11 cellular contexts compared by ENCODE assay signal in the genomic region with DNA sequence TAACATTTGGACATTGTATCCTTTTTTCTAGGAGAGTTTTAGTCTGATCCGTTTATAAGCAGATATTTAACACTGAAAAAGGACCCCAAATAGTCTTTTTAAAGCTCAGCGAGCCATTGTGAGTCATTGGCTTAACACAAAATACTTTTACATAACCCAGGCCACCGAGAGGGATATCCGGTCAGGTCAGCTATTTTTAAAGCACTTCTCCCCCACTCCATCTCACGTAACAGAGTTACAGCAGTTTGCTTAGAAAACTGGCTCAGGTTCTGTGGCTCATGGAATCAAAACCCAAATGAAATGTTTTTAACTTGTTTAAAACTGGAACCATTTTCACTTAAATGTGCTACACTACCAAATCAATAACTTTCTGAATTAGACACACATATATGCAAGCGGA. TPM values are rescaled to one million over a fixed set of nuclear protein-coding genes. Genes with fewer than 3 reads are reported as not detected.
DNase-seq lines count a peak whose midpoint lies in the region; ATAC-seq, FAIRE-seq and TF ChIP-seq lines count a peak whose summit lies in the region.
"Had no signal": no experiment of that assay in that cellular context is flagged by ENCODE, and none has a peak within 500 bp of the region (broad histone marks: within the 10 kb centered on the region; RNA-seq: fewer than 3 reads in every experiment).

No MANE protein-coding gene starts in this region.

- 63% methylated on average over 6 of the region's 6 CpGs for WGBS in liver
- WGBS in HepG2 (ENCODE audit: low lambda C conversion rate): 15% methylated on average over 6 of the region's 6 CpGs
- WGBS in aorta, 2 donors: 7 to 16% methylated on average over 6 of the region's 6 CpGs

- H3K27ac ChIP-seq in liver (ENCODE audit: low read depth in 1 of 2, low read length in 2 of 2) (no peak overlapping the region), HepG2 (ENCODE audit: extremely low read length, insufficient read depth, low read length) (no peak overlapping the region), cardiac muscle cell (peak overlapping the region; percentile 56), aorta (ENCODE audit: low read depth in 1 of 2, low read length in 2 of 2) (peak overlapping the region in 1 of 2 donors; percentile 90)

- POLR2A ChIA-PET in HepG2 (lab: Yijun Ruan, JAX): no interaction called here

- H3K4me1 ChIP-seq in liver (ENCODE audit: control insufficient read depth in 4 of 4, insufficient read depth in 4 of 4, low read length in 3 of 4) (peaks cover 1 to 12% (median 10%) of the 10 kb centered on the region in 4 donors), HepG2 (ENCODE audit: insufficient read depth, low read length) (peaks cover 7% of the 10 kb centered on the region), cardiac muscle cell (ENCODE audit: low read depth) (peaks cover 21% of the 10 kb centered on the region), aorta (ENCODE audit: control insufficient read depth in 1 of 2, insufficient read depth in 2 of 2, low read length in 2 of 2) (peaks cover 0 to 13% of the 10 kb centered on the region in 2 donors)

- no peaks in the 10 kb centered on the region for H4K20me1 ChIP-seq in HepG2 (ENCODE audit: insufficient read depth, low read length)

- H3K9me3 ChIP-seq in liver (ENCODE audit: control insufficient read depth in 4 of 4, low read length in 3 of 4) (no peaks in the 10 kb centered on the region), HepG2 (ENCODE audit: low read length) (no peaks in the 10 kb centered on the region), cardiac muscle cell (ENCODE audit: low read depth) (no peaks in the 10 kb centered on the region), aorta (ENCODE audit: control insufficient read depth, low read length) (no peaks in the 10 kb centered on the region)

- DNase-seq in HepG2 (ENCODE audit: low spot score): no peak
- DNase-seq in M059J (ENCODE audit: low read depth): peak; percentile 74
- peak; percentile 70 for DNase-seq in cardiac muscle cell (ENCODE audit: low read depth in 1 of 2, low spot score in 1 of 2)
- no peak for DNase-seq in aorta
- no peak for DNase-seq in DMS153 (lab: John Stamatoyannopoulos, UW)
- no peak for DNase-seq in activated CD4-positive, CD25-positive, alpha-beta regulatory T cell (lab: John Stamatoyannopoulos, UW)
- no peak for DNase-seq in NCI-H510A (lab: John Stamatoyannopoulos, UW)
- DNase-seq: activated CD4-positive, alpha-beta T cell treated with anti-CD3 and anti-CD28 coated beads for 4 hours; dermis blood vessel endothelial cell; NCI-H2081 had no signal

- CTCF ChIA-PET in HepG2 (lab: Yijun Ruan, JAX; ENCODE audit: low intra/inter-chr PET ratio, low total read pairs): no interaction called here

- TF ChIP-seq POLR2A in HepG2 (IDR thresholded peaks at IDR 0.05; ENCODE audit: insufficient read depth in 1 of 2, low read depth in 2 of 2, low read length in 2 of 2): no peak

- TF ChIP-seq RAD21 in liver (IDR thresholded peaks at IDR 0.05) (peak in 1 of 2 donors; percentile 7), HepG2 (CRISPR knock-in tag; IDR thresholded peaks at IDR 0.05) (no peak)

- H3K36me3 ChIP-seq in liver (ENCODE audit: control insufficient read depth in 4 of 4, insufficient read depth in 3 of 4, low read depth in 1 of 4, low read length in 3 of 4): no peaks in the 10 kb centered on the region
- no peaks in the 10 kb centered on the region for H3K36me3 ChIP-seq in HepG2 (replicated peaks in 1 of 2; ENCODE audit: control insufficient read depth in 1 of 2, insufficient read depth in 2 of 2, low read length in 2 of 2)
- H3K36me3 ChIP-seq in cardiac muscle cell: no peaks in the 10 kb centered on the region
- H3K36me3 ChIP-seq in aorta (ENCODE audit: control insufficient read depth in 1 of 2, insufficient read depth in 2 of 2, low read length in 1 of 2): peaks cover 0 to 3% of the 10 kb centered on the region in 2 donors

- no peak for FAIRE-seq in HepG2 (lab: Jason Lieb, UNC)

- intact Hi-C loops in HepG2 (cut with micrococcal nuclease; ENCODE audit: unreplicated experiment) (no loop called here), aorta (cut with DNase I) (no loop called here)

- no peaks in the 10 kb centered on the region for H3K79me2 ChIP-seq in HepG2 (ENCODE audit: insufficient read depth, low read length)

- TF ChIP-seq CTCF in liver (IDR thresholded peaks at IDR 0.05; ENCODE audit: low read depth, low read length, missing input control) (no peak), HepG2 (CRISPR knock-in tag; IDR thresholded peaks at IDR 0.05) (no peak), cardiac muscle cell (IDR thresholded peaks at IDR 0.05; ENCODE audit: low read depth, low read length) (no peak)

- no peak overlapping the region for H3K4me2 ChIP-seq in HepG2 (ENCODE audit: low read depth, low read length)

- ATAC-seq in HepG2 (no peak), aorta (ENCODE audit: low FRiP score) (peak; percentile 45)

- H2AFZ ChIP-seq in HepG2 (ENCODE audit: low read length): no peak overlapping the region

- H3K27me3 ChIP-seq in liver (ENCODE audit: control insufficient read depth in 4 of 4, insufficient read depth in 4 of 4, low read length in 3 of 4): no peaks in the 10 kb centered on the region
- H3K27me3 ChIP-seq in HepG2 (ENCODE audit: control insufficient read depth in 1 of 2, insufficient read depth in 2 of 2, low read length in 2 of 2): no peaks in the 10 kb centered on the region
- H3K27me3 ChIP-seq in cardiac muscle cell: no peaks in the 10 kb centered on the region
- no peaks in the 10 kb centered on the region for H3K27me3 ChIP-seq in aorta (ENCODE audit: control insufficient read depth in 1 of 2, insufficient read depth in 2 of 2, low read length in 1 of 2)

- in situ Hi-C loops in HepG2 (cut with HindIII; ENCODE audit: extremely low pct_ligation_motif_present, low pct_unique_long_range_greater_than_20kb): no loop called here

- H3K9ac ChIP-seq in liver (ENCODE audit: low read depth in 1 of 2, low read length in 2 of 2) (no peak overlapping the region), HepG2 (ENCODE audit: insufficient read depth, low read depth, low read length) (no peak overlapping the region)

- TF ChIP-seq EP300 in HepG2 (IDR thresholded peaks at IDR 0.05; ENCODE audit: low read depth in 2 of 2, low read length in 2 of 2) (no peak), HepG2 (CRISPR knock-in tag; IDR thresholded peaks at IDR 0.05; ENCODE audit: borderline replicate concordance) (no peak)

- no peak overlapping the region for H3K4me3 ChIP-seq in liver (ENCODE audit: low read depth in 1 of 3, low read length in 3 of 3)
- no peak overlapping the region for H3K4me3 ChIP-seq in HepG2 (replicated peaks in 1 of 3; ENCODE audit: insufficient read depth in 1 of 3, low read depth in 2 of 3, low read length in 3 of 3)
- no peak overlapping the region for H3K4me3 ChIP-seq in cardiac muscle cell
- H3K4me3 ChIP-seq in aorta (ENCODE audit: low read length in 2 of 2): no peak overlapping the region

- no TSS peak for BruUV-seq in HepG2 (replicated peaks; lab: Mats Ljungman, UMichigan)

RNA-seq across cellular contexts. Expression of a gene that starts 23.9 kb away (rescaled TPM):
- total RNA-seq in liver (1 to 10 TPM in 1 of 2 donors, under 1 TPM in 1; 0.05 to 2.3 TPM), HepG2 (2016; rRNA removed; fragmentation: Illumina TruSeq; extraction: Trizol) (0.02 TPM in 1 of 2 replicates, not detected in the other), cardiac muscle cell (not detected in 2 replicates), aorta (10 to 100 TPM; 11.4 to 17.8 TPM)
- polyA plus RNA-seq in liver (under 1 TPM; 0.24 to 0.46 TPM), HepG2 (2011; rRNA removed) (not detected in 2 replicates), cardiac muscle cell (0.20 and 0.29 TPM in 2 replicates), aorta (10 to 100 TPM in 1 of 2 donors, 1 to 10 TPM in 1; 2.8 to 22.7 TPM)
- 0.09 and 0.10 TPM in 2 replicates for total RNA-seq in HepG2 (2016; cell fraction: cytosol; rRNA removed; fragmentation: Illumina TruSeq; extraction: Trizol; ENCODE audit: low read depth)
- total RNA-seq in HepG2 (2016; cell fraction: insoluble cytoplasmic fraction; rRNA removed; fragmentation: Illumina TruSeq; extraction: Trizol): 0.02 TPM in 1 of 2 replicates, not detected in the other
- total RNA-seq in HepG2 (2016; cell fraction: membrane; rRNA removed; fragmentation: Illumina TruSeq; extraction: Trizol): 0.03 and 0.07 TPM in 2 replicates
- total RNA-seq in HepG2 (2016; cell fraction: nucleus; rRNA removed; fragmentation: Illumina TruSeq; extraction: Trizol): 0.09 TPM in 1 of 2 replicates, not detected in the other
- polyA plus RNA-seq in HepG2 (2011; cell fraction: cytosol; rRNA removed): not detected in 2 replicates
- polyA plus RNA-seq in HepG2 (2011; cell fraction: nucleus; rRNA removed): not detected in 2 replicates
- polyA plus RNA-seq in HepG2 (2012): not detected in 2 replicates
- not detected in 2 replicates for polyA plus RNA-seq in HepG2 (2016; cell fraction: cytosol; fragmentation: Illumina TruSeq; extraction: Trizol; ENCODE audit: low read depth)
- polyA plus RNA-seq in HepG2 (2016; cell fraction: insoluble cytoplasmic fraction; fragmentation: Illumina TruSeq; extraction: Trizol; ENCODE audit: low read depth): not detected in 2 replicates
- polyA plus RNA-seq in HepG2 (2016; cell fraction: membrane; fragmentation: Illumina TruSeq; extraction: Trizol; ENCODE audit: low read depth): not detected in 2 replicates
- polyA plus RNA-seq in HepG2 (2016; cell fraction: nucleus; fragmentation: Illumina TruSeq; extraction: Trizol; ENCODE audit: insufficient read depth, low read depth): not detected in 2 replicates
- 5.8 TPM in 1 of 2 replicates, not detected in the other for polyA minus RNA-seq in HepG2 (2011; rRNA and poly(A)+ RNA removed; ENCODE audit: low replicate concordance)
- polyA minus RNA-seq in HepG2 (2011; cell fraction: cytosol; rRNA and poly(A)+ RNA removed): not detected in 2 replicates
- polyA minus RNA-seq in HepG2 (2011; cell fraction: nucleus; rRNA and poly(A)+ RNA removed): 0.12 and 0.26 TPM in 2 replicates
- 0.02 and 0.47 TPM in 2 replicates for total RNA-seq in M059J (2014; rRNA removed; shearing (Covaris generic))

RNA-seq across cellular contexts. Expression of a gene that starts 24.3 kb away (rescaled TPM):
- 1 to 10 TPM in 1 of 2 donors, under 1 TPM in 1; 0.14 to 3.8 TPM for total RNA-seq in liver
- under 1 TPM; 0.80 to 0.85 TPM for polyA plus RNA-seq in liver
- total RNA-seq in HepG2 (2016; rRNA removed; fragmentation: Illumina TruSeq; extraction: Trizol): not detected in 2 replicates
- not detected in 2 replicates for total RNA-seq in HepG2 (2016; cell fraction: cytosol; rRNA removed; fragmentation: Illumina TruSeq; extraction: Trizol; ENCODE audit: low read depth)
- not detected in 2 replicates for total RNA-seq in HepG2 (2016; cell fraction: insoluble cytoplasmic fraction; rRNA removed; fragmentation: Illumina TruSeq; extraction: Trizol)
- not detected in 2 replicates for total RNA-seq in HepG2 (2016; cell fraction: membrane; rRNA removed; fragmentation: Illumina TruSeq; extraction: Trizol)
- total RNA-seq in HepG2 (2016; cell fraction: nucleus; rRNA removed; fragmentation: Illumina TruSeq; extraction: Trizol): not detected in 2 replicates
- not detected in 2 replicates for polyA plus RNA-seq in HepG2 (2011; rRNA removed)
- not detected in 2 replicates for polyA plus RNA-seq in HepG2 (2011; cell fraction: cytosol; rRNA removed)
- polyA plus RNA-seq in HepG2 (2011; cell fraction: nucleus; rRNA removed): not detected in 2 replicates
- 0.01 and 0.03 TPM in 2 replicates for polyA plus RNA-seq in HepG2 (2012)
- not detected in 2 replicates for polyA plus RNA-seq in HepG2 (2016; cell fraction: cytosol; fragmentation: Illumina TruSeq; extraction: Trizol; ENCODE audit: low read depth)
- not detected in 2 replicates for polyA plus RNA-seq in HepG2 (2016; cell fraction: insoluble cytoplasmic fraction; fragmentation: Illumina TruSeq; extraction: Trizol; ENCODE audit: low read depth)
- polyA plus RNA-seq in HepG2 (2016; cell fraction: membrane; fragmentation: Illumina TruSeq; extraction: Trizol; ENCODE audit: low read depth): not detected in 2 replicates
- polyA plus RNA-seq in HepG2 (2016; cell fraction: nucleus; fragmentation: Illumina TruSeq; extraction: Trizol; ENCODE audit: insufficient read depth, low read depth): not detected in 2 replicates
- polyA minus RNA-seq in HepG2 (2011; rRNA and poly(A)+ RNA removed; ENCODE audit: low replicate concordance): 6.9 TPM in 1 of 2 replicates, not detected in the other
- 0.09 TPM in 1 of 2 replicates, not detected in the other for polyA minus RNA-seq in HepG2 (2011; cell fraction: cytosol; rRNA and poly(A)+ RNA removed)
- under 0.01 TPM in 2 replicates for polyA minus RNA-seq in HepG2 (2011; cell fraction: nucleus; rRNA and poly(A)+ RNA removed)
- total RNA-seq in M059J (2014; rRNA removed; shearing (Covaris generic)): 0.22 and 0.89 TPM in 2 replicates
- 0.14 and 0.15 TPM in 2 replicates for total RNA-seq in cardiac muscle cell
- polyA plus RNA-seq in cardiac muscle cell: 0.07 and 0.16 TPM in 2 replicates
- 10 to 100 TPM; 14.1 to 15.8 TPM for total RNA-seq in aorta
- polyA plus RNA-seq in aorta: 10 to 100 TPM in 1 of 2 donors, 1 to 10 TPM in 1; 2.3 to 14.9 TPM

Comparison
In these comparisons a context has a peak if more than half of its experiments do, and no peak if none do; other contexts are left out.
1. DNase-seq: peak in M059J (single experiment) and cardiac muscle cell (2 of 2); none in HepG2 (single experiment), aorta (0 of 2), DMS153 (single experiment), activated CD4-positive, CD25-positive, alpha-beta regulatory T cell (0 of 4) and NCI-H510A (single experiment).